ENCODE assay signal across 28 cellular contexts in the genomic region with DNA sequence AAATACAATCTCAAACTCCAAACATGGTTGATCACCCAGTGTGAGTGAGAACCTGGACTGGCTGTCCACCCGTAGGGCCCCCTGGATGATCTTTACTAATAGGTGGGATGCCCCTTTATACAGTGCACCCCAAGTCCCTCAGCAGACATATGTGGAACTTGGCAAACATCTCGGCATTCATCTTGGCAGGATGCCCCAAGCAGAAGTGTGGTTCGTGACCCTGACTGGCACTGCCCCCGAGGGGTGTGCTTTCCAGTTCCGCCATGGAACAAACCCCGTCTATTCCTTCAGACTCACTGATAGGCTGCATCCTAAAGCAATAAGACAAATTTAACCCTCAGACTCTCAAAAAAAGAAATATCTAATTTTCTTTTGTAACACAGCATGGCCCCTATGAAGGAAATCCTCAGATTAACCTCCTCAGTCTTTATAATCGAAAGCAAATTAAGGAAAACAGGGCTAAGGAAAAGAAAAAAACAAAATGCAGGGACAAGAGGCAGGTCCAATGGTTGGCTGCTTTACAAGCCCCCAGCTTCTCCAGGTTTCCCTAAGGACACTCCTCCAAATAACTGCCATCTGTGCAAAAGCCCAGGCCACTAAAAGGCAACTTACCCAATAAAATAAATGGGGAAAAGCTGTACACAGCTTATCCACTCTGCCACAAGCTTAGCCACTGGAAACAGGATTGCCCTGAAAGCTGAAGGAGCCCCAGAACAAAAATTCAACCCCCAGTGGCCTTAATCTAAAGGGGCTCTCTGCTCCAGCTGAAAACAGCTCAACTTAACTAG. TPM values are rescaled to one million over a fixed set of nuclear protein-coding genes. Genes with fewer than 3 reads are reported as not detected.
A peak's percentile ranks its signal among the peaks of the same experiment; 100 is the strongest.
DNase-seq lines count a peak whose midpoint lies in the region; ATAC-seq, FAIRE-seq and TF ChIP-seq lines count a peak whose summit lies in the region.
"Had no signal": no experiment of that assay in that cellular context is flagged by ENCODE, and none has a peak within 500 bp of the region (broad histone marks: within the 10 kb centered on the region; RNA-seq: fewer than 3 reads in every experiment).

No MANE protein-coding gene starts in this region.

- H3K4me3 Mint-ChIP-seq in activated T-helper 2 cell treated with anti-CD3 and anti-CD28 coated beads, Interferon-gamma antibody, Interleukin-2, Interleukin-4, amounts not matched to agents 10 μg/mL and 5 μg/mL and 100 μg/mL, durations not matched to agents 14 hours and 24 hours and 36 hours (ENCODE audit: low read depth): no peak overlapping the region
- H3K4me3 Mint-ChIP-seq: activated CD4-positive, alpha-beta T cell treated with anti-CD3 and anti-CD28 coated beads for 36 hours; activated CD8-positive, alpha-beta T cell treated with anti-CD3 and anti-CD28 coated beads, Interleukin-2, amount 10 ng/mL, durations not matched to agents 7 days and 5 days; activated naive CD8-positive, alpha-beta T cell treated with anti-CD3 and anti-CD28 coated beads, Interleukin-2, amount 10 ng/mL, durations not matched to agents 7 days and 5 days; CD4-positive, CD25-positive, alpha-beta regulatory T cell; T-cell had no signal

- no peaks in the 10 kb centered on the region for H4K20me1 ChIP-seq in endothelial cell of umbilical vein (replicated peaks; ENCODE audit: control insufficient read depth, extremely low read depth, insufficient read depth, low read length)

- H3K36me3 Mint-ChIP-seq in activated T-helper 2 cell treated with anti-CD3 and anti-CD28 coated beads, Interferon-gamma antibody, Interleukin-2, Interleukin-4, amounts not matched to agents 10 μg/mL and 5 μg/mL and 100 μg/mL, durations not matched to agents 14 hours and 24 hours and 36 hours (ENCODE audit: low read depth): no peaks in the 10 kb centered on the region
- H3K36me3 Mint-ChIP-seq: activated naive CD8-positive, alpha-beta T cell treated with anti-CD3 and anti-CD28 coated beads, Interleukin-2, amount 10 ng/mL, durations not matched to agents 7 days and 5 days; T-cell had no signal

- CTCF ChIA-PET in HEK293 (lab: Yijun Ruan, JAX): interaction anchor here (1.0 to 3.0 kb wide), 6 partner anchors 11 to 247 kb away, joined by 3 to 16 read pairs (median 4); no protein-coding TSS in a partner anchor
- CTCF ChIA-PET in endothelial cell of umbilical vein (lab: Charles Lee): interaction anchor here (0.8 to 2.2 kb wide), 5 partner anchors 9 to 49 kb away, joined by 3 to 13 read pairs (median 3); no protein-coding TSS in a partner anchor

- H3K9me1 ChIP-seq in endothelial cell of umbilical vein (replicated peaks; ENCODE audit: control insufficient read depth, extremely low read depth, insufficient read depth, low read length): no peaks in the 10 kb centered on the region

- DNase-seq in NCI-H82 treated with DMSO at 0.1 percent for 48 hours (lab: John Stamatoyannopoulos, UW; ENCODE audit: unreplicated experiment) (peak; percentile 86), endothelial cell of umbilical vein (ENCODE audit: low read depth, low spot score) (peak; percentile 51), sciatic nerve (ENCODE audit: low spot score) (no peak), mucosa of descending colon (no peak), SIG-M5 treated with dmso at 0.1 percent for 504 hours (lab: John Stamatoyannopoulos, UW; ENCODE audit: unreplicated experiment) (no peak)
- DNase-seq in activated T-helper 2 cell treated with anti-CD3 and anti-CD28 coated beads, Interferon-gamma antibody, Interleukin-2, Interleukin-4, amounts not matched to agents 10 μg/mL and 5 μg/mL and 100 μg/mL, durations not matched to agents 14 hours and 24 hours and 36 hours (ENCODE audit: low spot score): no peak
- DNase-seq: activated CD4-positive, alpha-beta T cell treated with anti-CD3 and anti-CD28 coated beads for 36 hours; activated CD8-positive, alpha-beta T cell treated with anti-CD3 and anti-CD28 coated beads, Interleukin-2, amount 10 ng/mL, durations not matched to agents 7 days and 5 days; activated effector memory CD4-positive, alpha-beta T cell treated with Interleukin-2 at 50 U/mL for 16 hours; activated naive CD8-positive, alpha-beta T cell treated with anti-CD3 and anti-CD28 coated beads, Interleukin-2, amount 10 ng/mL, durations not matched to agents 7 days and 5 days; CD4-positive, CD25-positive, alpha-beta regulatory T cell; central memory CD4-positive, alpha-beta T cell; dorsolateral prefrontal cortex; EL; GM23248; mesendoderm; NCI-H1694 treated with DMSO at 0.1 percent for 48 hours; NCI-H526 treated with DMSO at 0.1 percent for 48 hours; nucleus accumbens; Peyer's patch; SJCRH30; stimulated activated naive CD4-positive, alpha-beta T cell treated with Interleukin-2 at 50 U/mL for 16 hours; T-cell had no signal

- no peaks in the 10 kb centered on the region for H3K27me3 ChIP-seq in endothelial cell of umbilical vein (ENCODE audit: control insufficient read depth in 2 of 2, insufficient read depth in 2 of 2, low read length in 2 of 2)
- H3K27me3 ChIP-seq: Peyer's patch, SJCRH30 had no signal

- dilution Hi-C loops in endothelial cell of umbilical vein (cut with MboI; ENCODE audit: extremely low pct_ligation_motif_present, low sequenced_read_pairs): no loop called here

- no peak for TF ChIP-seq POLR2A in endothelial cell of umbilical vein (IDR thresholded peaks at IDR 0.05; ENCODE audit: low read depth, low read length)

- peaks cover 11% of the 10 kb centered on the region for H3K4me1 ChIP-seq in HEK293 (ENCODE audit: control insufficient read depth, insufficient read depth, low read length)
- peaks cover 3% of the 10 kb centered on the region for H3K4me1 ChIP-seq in endothelial cell of umbilical vein (ENCODE audit: control insufficient read depth, extremely low read depth, insufficient read depth, low read length)
- no peaks in the 10 kb centered on the region for H3K4me1 ChIP-seq in mucosa of descending colon (ENCODE audit: low read depth)
- H3K4me1 ChIP-seq: Peyer's patch had no signal

- no peaks in the 10 kb centered on the region for H3K36me3 ChIP-seq in HEK293 (ENCODE audit: control insufficient read depth in 2 of 2, insufficient read depth in 1 of 2, low read length in 2 of 2)
- no peaks in the 10 kb centered on the region for H3K36me3 ChIP-seq in endothelial cell of umbilical vein (ENCODE audit: control insufficient read depth in 2 of 2, extremely low read depth in 1 of 2, insufficient read depth in 2 of 2, low read length in 2 of 2)
- no peaks in the 10 kb centered on the region for H3K36me3 ChIP-seq in mucosa of descending colon (ENCODE audit: low read depth)
- H3K36me3 ChIP-seq: Peyer's patch, SJCRH30 had no signal

- H3K27me3 Mint-ChIP-seq in activated T-helper 2 cell treated with anti-CD3 and anti-CD28 coated beads, Interferon-gamma antibody, Interleukin-2, Interleukin-4, amounts not matched to agents 10 μg/mL and 5 μg/mL and 100 μg/mL, durations not matched to agents 14 hours and 24 hours and 36 hours (ENCODE audit: low read depth): peaks cover 17% of the 10 kb centered on the region
- H3K27me3 Mint-ChIP-seq: activated CD4-positive, alpha-beta T cell treated with anti-CD3 and anti-CD28 coated beads for 36 hours; T-cell had no signal

- no peak overlapping the region for H2AFZ ChIP-seq in endothelial cell of umbilical vein (ENCODE audit: low read depth, low read length)
- H2AFZ ChIP-seq: GM23248 had no signal

- no peak for FAIRE-seq in endothelial cell of umbilical vein (lab: Jason Lieb, UNC)
- FAIRE-seq: astrocyte, GM12878, TTC549 had no signal

- peaks cover 15% of the 10 kb centered on the region for H3K9me3 Mint-ChIP-seq in activated T-helper 2 cell treated with anti-CD3 and anti-CD28 coated beads, Interferon-gamma antibody, Interleukin-2, Interleukin-4, amounts not matched to agents 10 μg/mL and 5 μg/mL and 100 μg/mL, durations not matched to agents 14 hours and 24 hours and 36 hours

- BruUV-seq in endothelial cell of umbilical vein (replicated peaks; lab: Mats Ljungman, UMichigan): no TSS peak

- no peak overlapping the region for H3K4me2 ChIP-seq in endothelial cell of umbilical vein (ENCODE audit: insufficient read depth, low read length)

- H3K27ac Mint-ChIP-seq in activated T-helper 2 cell treated with anti-CD3 and anti-CD28 coated beads, Interferon-gamma antibody, Interleukin-2, Interleukin-4, amounts not matched to agents 10 μg/mL and 5 μg/mL and 100 μg/mL, durations not matched to agents 14 hours and 24 hours and 36 hours: no peak overlapping the region
- H3K27ac Mint-ChIP-seq: activated CD4-positive, alpha-beta T cell treated with anti-CD3 and anti-CD28 coated beads for 36 hours; activated CD8-positive, alpha-beta T cell treated with anti-CD3 and anti-CD28 coated beads, Interleukin-2, amount 10 ng/mL, durations not matched to agents 7 days and 5 days; activated naive CD8-positive, alpha-beta T cell treated with anti-CD3 and anti-CD28 coated beads, Interleukin-2, amount 10 ng/mL, durations not matched to agents 7 days and 5 days; T-cell had no signal

- intact Hi-C loops in endothelial cell of umbilical vein (cut with micrococcal nuclease): no loop called here
- intact Hi-C loops in sciatic nerve (cut with DNase I): no loop called here
- intact Hi-C loops in mucosa of descending colon (cut with DNase I, micrococcal nuclease): no loop called here
- intact Hi-C loops in activated T-helper 2 cell treated with anti-CD3 and anti-CD28 coated beads, Interferon-gamma antibody, Interleukin-2, Interleukin-4, amounts not matched to agents 10 μg/mL and 5 μg/mL and 100 μg/mL, durations not matched to agents 14 hours and 24 hours and 36 hours (cut with micrococcal nuclease): no loop called here

- POLR2A ChIA-PET in HEK293 (lab: Yijun Ruan, JAX): interaction anchor here (1.1 kb wide), 2 partner anchors 38 to 47 kb away, joined by 3 to 5 read pairs; a partner anchor contains a TSS
- POLR2A ChIA-PET in endothelial cell of umbilical vein (lab: Charles Lee): interaction anchor here (0.6 kb wide), 1 partner anchor 37 kb away, joined by 3 read pairs; no protein-coding TSS in a partner anchor

- H3K4me1 Mint-ChIP-seq in activated T-helper 2 cell treated with anti-CD3 and anti-CD28 coated beads, Interferon-gamma antibody, Interleukin-2, Interleukin-4, amounts not matched to agents 10 μg/mL and 5 μg/mL and 100 μg/mL, durations not matched to agents 14 hours and 24 hours and 36 hours (ENCODE audit: low read depth): no peaks in the 10 kb centered on the region
- H3K4me1 Mint-ChIP-seq: activated CD4-positive, alpha-beta T cell treated with anti-CD3 and anti-CD28 coated beads for 36 hours; activated naive CD8-positive, alpha-beta T cell treated with anti-CD3 and anti-CD28 coated beads, Interleukin-2, amount 10 ng/mL, durations not matched to agents 7 days and 5 days; CD4-positive, CD25-positive, alpha-beta regulatory T cell; T-cell had no signal

- H3K27ac ChIP-seq in HEK293 (ENCODE audit: extremely low read depth, low read depth, low read length) (no peak overlapping the region), endothelial cell of umbilical vein (ENCODE audit: insufficient read depth, low read depth, low read length) (no peak overlapping the region)
- H3K27ac ChIP-seq: GM23248, Peyer's patch, SJCRH30 had no signal

- no peak for TF ChIP-seq CTCF in HEK293 (tag by site-specific recombination; IDR thresholded peaks at IDR 0.05)
- no peak for TF ChIP-seq CTCF in endothelial cell of umbilical vein (IDR thresholded peaks at IDR 0.05; ENCODE audit: extremely low read depth in 1 of 2, insufficient read depth in 1 of 2, low read depth in 1 of 2, low read length in 2 of 2)
- no peak for TF ChIP-seq CTCF in mucosa of descending colon (IDR thresholded peaks at IDR 0.05)

- H3K9me3 ChIP-seq in HEK293 (ENCODE audit: control insufficient read depth, insufficient read depth, low read depth, low read length) (no peaks in the 10 kb centered on the region), endothelial cell of umbilical vein (replicated peaks; ENCODE audit: control insufficient read depth, insufficient read depth, low read length) (no peaks in the 10 kb centered on the region), mucosa of descending colon (no peaks in the 10 kb centered on the region)
- H3K9me3 ChIP-seq: Peyer's patch, SJCRH30 had no signal

- ATAC-seq in sciatic nerve: peak; percentile 44
- ATAC-seq in GM21526 (IDR thresholded peaks at IDR 0.05; ENCODE audit: low FRiP score, unreplicated experiment): no peak
- no peak for ATAC-seq in mucosa of descending colon
- ATAC-seq: activated CD4-positive, alpha-beta T cell treated with anti-CD3 and anti-CD28 coated beads for 36 hours; activated CD8-positive, alpha-beta T cell treated with anti-CD3 and anti-CD28 coated beads, Interleukin-2, amount 10 ng/mL, durations not matched to agents 7 days and 5 days; GM12878; T-cell had no signal

- no peaks in the 10 kb centered on the region for H3K79me2 ChIP-seq in endothelial cell of umbilical vein (ENCODE audit: control insufficient read depth, insufficient read depth, low read length)

- no peak overlapping the region for H3K9ac ChIP-seq in endothelial cell of umbilical vein (replicated peaks; ENCODE audit: extremely low read depth, insufficient read depth, low read length)
- H3K9ac ChIP-seq: GM23248 had no signal

- no peak overlapping the region for H3K4me3 ChIP-seq in HEK293 (ENCODE audit: low read depth, low read length)
- H3K4me3 ChIP-seq in endothelial cell of umbilical vein (replicated peaks in 1 of 3; ENCODE audit: insufficient read depth in 1 of 3, low read depth in 1 of 3, low read length in 3 of 3): no peak overlapping the region
- no peak overlapping the region for H3K4me3 ChIP-seq in mucosa of descending colon
- H3K4me3 ChIP-seq: GM12878, GM23248, Peyer's patch, SJCRH30 had no signal

RNA-seq across cellular contexts. Expression of a gene that starts 30.5 kb away (rescaled TPM):
- total RNA-seq in endothelial cell of umbilical vein (20.2 and 20.6 TPM in 2 replicates), sciatic nerve (25.9 TPM), mucosa of descending colon (10 to 100 TPM; 33.1 to 41.9 (median 35.8) TPM)
- polyA plus RNA-seq in endothelial cell of umbilical vein: 10.1 and 11.2 TPM in 2 replicates
- polyA plus RNA-seq in endothelial cell of umbilical vein (2011; cell fraction: cytosol; rRNA removed): 13.9 and 14.8 TPM in 2 replicates
- polyA plus RNA-seq in endothelial cell of umbilical vein (2011; cell fraction: nucleus; rRNA removed): 24.8 and 29.0 TPM in 2 replicates
- polyA plus RNA-seq in endothelial cell of umbilical vein (2012): 13.0 and 18.0 TPM in 2 replicates
- polyA minus RNA-seq in endothelial cell of umbilical vein: 17.2 and 19.7 TPM in 2 replicates
- polyA minus RNA-seq in endothelial cell of umbilical vein (2011; cell fraction: cytosol; rRNA and poly(A)+ RNA removed): 8.2 TPM
- 7.5 and 10.0 TPM in 2 replicates for polyA minus RNA-seq in endothelial cell of umbilical vein (2011; cell fraction: nucleus; rRNA and poly(A)+ RNA removed)
- total RNA-seq in activated T-helper 2 cell treated with anti-CD3 and anti-CD28 coated beads, Interferon-gamma antibody, Interleukin-2, Interleukin-4, amounts not matched to agents 10 μg/mL and 5 μg/mL and 100 μg/mL, durations not matched to agents 14 hours and 24 hours and 36 hours: 18.3 and 19.0 TPM in 2 replicates

RNA-seq across cellular contexts. Expression of a gene that starts 38.1 kb away (rescaled TPM):
- 27.6 and 31.6 TPM in 2 replicates for total RNA-seq in endothelial cell of umbilical vein
- polyA plus RNA-seq in endothelial cell of umbilical vein: 44.1 and 48.0 TPM in 2 replicates
- polyA plus RNA-seq in endothelial cell of umbilical vein (2011; cell fraction: cytosol; rRNA removed): 52.6 and 52.8 TPM in 2 replicates
- 25.0 and 26.4 TPM in 2 replicates for polyA plus RNA-seq in endothelial cell of umbilical vein (2011; cell fraction: nucleus; rRNA removed)
- 24.0 and 25.0 TPM in 2 replicates for polyA plus RNA-seq in endothelial cell of umbilical vein (2012)
- 34.7 and 35.6 TPM in 2 replicates for polyA minus RNA-seq in endothelial cell of umbilical vein
- 57.5 TPM for polyA minus RNA-seq in endothelial cell of umbilical vein (2011; cell fraction: cytosol; rRNA and poly(A)+ RNA removed)
- 4.3 and 5.4 TPM in 2 replicates for polyA minus RNA-seq in endothelial cell of umbilical vein (2011; cell fraction: nucleus; rRNA and poly(A)+ RNA removed)
- total RNA-seq in sciatic nerve: 30.1 TPM
- total RNA-seq in mucosa of descending colon: 10 to 100 TPM; 13.4 to 24.1 (median 23.2) TPM
- 42.5 and 45.6 TPM in 2 replicates for total RNA-seq in activated T-helper 2 cell treated with anti-CD3 and anti-CD28 coated beads, Interferon-gamma antibody, Interleukin-2, Interleukin-4, amounts not matched to agents 10 μg/mL and 5 μg/mL and 100 μg/mL, durations not matched to agents 14 hours and 24 hours and 36 hours

Comparison
In these comparisons a context has a peak if more than half of its experiments do, and no peak if none do; other contexts are left out.
1. DNase-seq: peak in NCI-H82 treated with DMSO at 0.1 percent for 48 hours (single experiment) and endothelial cell of umbilical vein (single experiment); none in sciatic nerve (single experiment), mucosa of descending colon (0 of 3), activated T-helper 2 cell treated with anti-CD3 and anti-CD28 coated beads, Interferon-gamma antibody, Interleukin-2, Interleukin-4, amounts not matched to agents 10 μg/mL and 5 μg/mL and 100 μg/mL, durations not matched to agents 14 hours and 24 hours and 36 hours (single experiment) and SIG-M5 treated with dmso at 0.1 percent for 504 hours (single experiment).